ENCODE assay signal across 21 cellular contexts in genomic region chr14:74567219-74567618, GRCh38. TPM values are rescaled to one million over a fixed set of nuclear protein-coding genes. Genes with fewer than 3 reads are reported as not detected.
DNase-seq lines count a peak whose midpoint lies in the region; ATAC-seq and TF ChIP-seq lines count a peak whose summit lies in the region.
"Had no signal": no experiment of that assay in that cellular context is flagged by ENCODE, and none has a peak within 500 bp of the region (broad histone marks: within the 10 kb centered on the region; RNA-seq: fewer than 3 reads in every experiment).

No MANE protein-coding gene starts in this region.

- no peaks in the 10 kb centered on the region for H3K27me3 ChIP-seq in GM23248 (replicated peaks; ENCODE audit: insufficient read depth)
- H3K27me3 ChIP-seq in mammary epithelial cell (ENCODE audit: insufficient read depth, low read length), result no peaks in the 10 kb centered on the region
- H3K27me3 ChIP-seq in spleen (replicated peaks in 1 of 7), result peaks cover 0 to 33% (median 0%) of the 10 kb centered on the region in 7 donors
- H3K27me3 ChIP-seq: transverse colon had no signal

- H3K79me2 ChIP-seq in GM23248 (ENCODE audit: insufficient read depth) (peaks cover 75% of the 10 kb centered on the region), mammary epithelial cell (ENCODE audit: insufficient read depth, low read length) (peaks cover 57% of the 10 kb centered on the region)
- H3K79me2 ChIP-seq: parathyroid adenoma had no signal

- H3K9me3 ChIP-seq in GM23248 (ENCODE audit: low read depth) (no peaks in the 10 kb centered on the region), mammary epithelial cell (replicated peaks; ENCODE audit: insufficient read depth, low read length) (no peaks in the 10 kb centered on the region), spleen (no peaks in the 10 kb centered on the region)
- H3K9me3 ChIP-seq: transverse colon had no signal

- no peaks in the 10 kb centered on the region for H3K36me3 ChIP-seq in GM23248 (ENCODE audit: low read depth)
- H3K36me3 ChIP-seq in mammary epithelial cell (ENCODE audit: insufficient read depth, low read length), result peaks cover 6% of the 10 kb centered on the region
- no peaks in the 10 kb centered on the region for H3K36me3 ChIP-seq in spleen
- H3K36me3 ChIP-seq: transverse colon had no signal

- peaks cover 5% of the 10 kb centered on the region for H3K4me1 Mint-ChIP-seq in T-helper 2 cell treated with Interferon-gamma antibody and Interleukin-4, amounts not matched to agents 5 μg/mL and 100 μg/mL, for 36 hours (ENCODE audit: low read depth)

- peak overlapping the region; percentile 41 for H3K27ac ChIP-seq in GM23248
- H3K27ac ChIP-seq in mammary epithelial cell (ENCODE audit: insufficient read depth, low read depth, low read length), result peak overlapping the region; percentile 98
- peak overlapping the region in 3 of 8 donors; percentile 2 to 24 (median 23) for H3K27ac ChIP-seq in spleen
- H3K27ac ChIP-seq: parathyroid adenoma had no signal

- intact Hi-C loops in mammary epithelial cell (cut with micrococcal nuclease), result loop anchor here (5.0 kb wide), 1 partner anchor 65 kb away; no protein-coding TSS in a partner anchor
- intact Hi-C loops in spleen (cut with DNase I; ENCODE audit: low total_unique reads), result no loop called here

- H3K4me3 Mint-ChIP-seq in T-helper 2 cell treated with Interferon-gamma antibody and Interleukin-4, amounts not matched to agents 5 μg/mL and 100 μg/mL, for 36 hours, result no peak overlapping the region
- H3K4me3 Mint-ChIP-seq: activated CD4-positive, alpha-beta T cell treated with anti-CD3 and anti-CD28 coated beads, Interleukin-2, amount 10 ng/mL, durations not matched to agents 7 days and 5 days; CD4-positive, CD25-positive, alpha-beta regulatory T cell; GM23338 had no signal

- no peaks in the 10 kb centered on the region for H3K9me3 Mint-ChIP-seq in T-helper 2 cell treated with Interferon-gamma antibody and Interleukin-4, amounts not matched to agents 5 μg/mL and 100 μg/mL, for 36 hours
- H3K9me3 Mint-ChIP-seq: activated CD4-positive, alpha-beta T cell treated with anti-CD3 and anti-CD28 coated beads, Interleukin-2, amount 10 ng/mL, durations not matched to agents 7 days and 5 days; CD4-positive, CD25-positive, alpha-beta regulatory T cell; GM23338 had no signal

- DNase-seq in GM23248, result no peak
- no peak for DNase-seq in mammary epithelial cell
- peak; percentile 24 for DNase-seq in medulla oblongata (ENCODE audit: extremely low spot score)
- DNase-seq in spleen, result peak; percentile 47
- no peak for DNase-seq in stimulated activated naive CD4-positive, alpha-beta T cell (lab: John Stamatoyannopoulos, UW)
- no peak for DNase-seq in T-helper 2 cell treated with Interferon-gamma antibody and Interleukin-4, amounts not matched to agents 5 μg/mL and 100 μg/mL, for 36 hours (ENCODE audit: low spot score)
- DNase-seq: activated CD4-positive, alpha-beta T cell treated with anti-CD3 and anti-CD28 coated beads, Interleukin-2, amount 10 ng/mL, durations not matched to agents 7 days and 5 days; activated CD8-positive, alpha-beta memory T cell treated with anti-CD3 and anti-CD28 coated beads, Interleukin-2, amount 50 U/mL, for 48 hours; activated gamma-delta T cell treated with Interleukin-2 at 50 U/mL for 16 hours; CD4-positive, CD25-positive, alpha-beta regulatory T cell; DMS53; foreskin melanocyte; MM.1S; NCI-H1694 treated with DMSO at 0.1 percent for 48 hours; transverse colon had no signal

- no peak for TF ChIP-seq CTCF in mammary epithelial cell (conservative IDR thresholded peaks at IDR 0.05 in 1 of 2, IDR thresholded peaks at IDR 0.05 in 1 of 2; ENCODE audit: extremely low read depth in 1 of 2, insufficient read depth in 1 of 2, low read depth in 1 of 2, low read length in 2 of 2)
- no peak for TF ChIP-seq CTCF in spleen (IDR thresholded peaks at IDR 0.05 in 8 of 11, conservative IDR thresholded peaks at IDR 0.05 in 3 of 11)

- ATAC-seq in GM21447 (IDR thresholded peaks at IDR 0.05; ENCODE audit: unreplicated experiment) (no peak), GM21619 (IDR thresholded peaks at IDR 0.05; ENCODE audit: unreplicated experiment) (no peak)
- ATAC-seq: GM23338, HepG2, left lobe of liver had no signal

- peaks cover 13% of the 10 kb centered on the region for H3K27me3 Mint-ChIP-seq in T-helper 2 cell treated with Interferon-gamma antibody and Interleukin-4, amounts not matched to agents 5 μg/mL and 100 μg/mL, for 36 hours (ENCODE audit: low read depth)

- 81 to 91% methylated on average over 7 to 9 of the region's 9 CpGs for WGBS in GM23248 (ENCODE audit: low coverage in 1 of 2, low lambda C conversion rate in 2 of 2, missing lambda C conversion rate in 2 of 2), 2 experiments
- WGBS in mammary epithelial cell (ENCODE audit: low coverage, missing lambda C conversion rate), result no CpG with 5 or more reads among the region's 9 CpGs
- 83 to 91% (median 85%) methylated on average over 7 to 9 of the region's 9 CpGs for WGBS in spleen, 5 donors

- H3K4me1 ChIP-seq in GM23248 (ENCODE audit: insufficient read depth) (peaks cover 58% of the 10 kb centered on the region), mammary epithelial cell (ENCODE audit: insufficient read depth, low read length) (peaks cover 84% of the 10 kb centered on the region), spleen (peaks cover 0 to 32% (median 10%) of the 10 kb centered on the region in 6 donors)

- no peaks in the 10 kb centered on the region for H4K20me1 ChIP-seq in GM23248 (ENCODE audit: insufficient read depth)
- H4K20me1 ChIP-seq in mammary epithelial cell (ENCODE audit: insufficient read depth, low read length), result no peaks in the 10 kb centered on the region

- TF ChIP-seq POLR2A in spleen (IDR thresholded peaks at IDR 0.05), result no peak

- dilution Hi-C loops in mammary epithelial cell (cut with HindIII; ENCODE audit: low sequenced_read_pairs), result no loop called here

- H3K4me2 ChIP-seq in GM23248 (ENCODE audit: unreplicated experiment), result no peak overlapping the region
- peak overlapping the region; percentile 77 for H3K4me2 ChIP-seq in mammary epithelial cell (ENCODE audit: insufficient read depth, low read depth, low read length)
- H3K4me2 ChIP-seq: GM23338 had no signal

- no peak overlapping the region for H3K27ac Mint-ChIP-seq in T-helper 2 cell treated with Interferon-gamma antibody and Interleukin-4, amounts not matched to agents 5 μg/mL and 100 μg/mL, for 36 hours
- H3K27ac Mint-ChIP-seq: activated CD4-positive, alpha-beta T cell treated with anti-CD3 and anti-CD28 coated beads, Interleukin-2, amount 10 ng/mL, durations not matched to agents 7 days and 5 days; CD4-positive, CD25-positive, alpha-beta regulatory T cell; GM23338 had no signal

- no peak overlapping the region for H2AFZ ChIP-seq in GM23248
- no peak overlapping the region for H2AFZ ChIP-seq in mammary epithelial cell (ENCODE audit: low read depth, low read length)
- H2AFZ ChIP-seq: GM23338, parathyroid adenoma had no signal

- CTCF ChIA-PET in mammary epithelial cell (lab: Charles Lee; ENCODE audit: low non-redundant PET), result interaction anchor here (0.7 kb wide), 1 partner anchor 339 kb away, joined by 3 read pairs; no protein-coding TSS in a partner anchor

- peaks cover 51% of the 10 kb centered on the region for H3F3A ChIP-seq in GM23248 (ENCODE audit: insufficient read depth)

- no peaks in the 10 kb centered on the region for H3K9me2 ChIP-seq in GM23248 (ENCODE audit: insufficient read depth)

- in situ Hi-C loops in GM23248 (cut with MboI) (no loop called here), mammary epithelial cell (cut with MboI; ENCODE audit: low sequenced_read_pairs in 2 of 2) (no loop called here)

- no peaks in the 10 kb centered on the region for H3K36me3 Mint-ChIP-seq in T-helper 2 cell treated with Interferon-gamma antibody and Interleukin-4, amounts not matched to agents 5 μg/mL and 100 μg/mL, for 36 hours (ENCODE audit: low read depth)
- H3K36me3 Mint-ChIP-seq: CD4-positive, CD25-positive, alpha-beta regulatory T cell had no signal

- H3K9ac ChIP-seq in GM23248 (0 out of 2 replicates have a peak overlapping the region, but pooled peaks have one; percentile 14), mammary epithelial cell (ENCODE audit: insufficient read depth, low read length) (peak overlapping the region; percentile 84)
- H3K9ac ChIP-seq: parathyroid adenoma had no signal

- H3K4me3 ChIP-seq in GM23248, result no peak overlapping the region
- H3K4me3 ChIP-seq in mammary epithelial cell (replicated peaks in 1 of 3; ENCODE audit: insufficient read depth in 1 of 3, low read depth in 2 of 3, low read length in 3 of 3), result peak overlapping the region in 1 of 3 experiments; percentile 21
- no peak overlapping the region for H3K4me3 ChIP-seq in spleen
- H3K4me3 ChIP-seq: GM23338, transverse colon had no signal

- BruUV-seq in mammary epithelial cell (replicated peaks; lab: Mats Ljungman, UMichigan), result TSS peak; percentile 95

RNA-seq across cellular contexts. Expression of gene LTBP2, which starts 44.8 kb away (rescaled TPM):
- total RNA-seq in GM23248 (2014; rRNA removed; shearing (Covaris generic)), result 441 and 456 TPM in 2 replicates
- 73.5 and 73.7 TPM in 2 replicates for polyA plus RNA-seq in GM23248 (2016; fragmentation: Nextera tagmentation; extraction: Ambion mirVana)
- 100 to 1,000 TPM; 104 to 322 TPM for total RNA-seq in mammary epithelial cell
- polyA plus RNA-seq in mammary epithelial cell, result 56.3 TPM
- polyA minus RNA-seq in mammary epithelial cell, result 131 TPM
- total RNA-seq in spleen, result 10 to 100 TPM in 1 of 7 donors, 1 to 10 TPM in 6; 4.3 to 10.7 (median 6.3) TPM
- polyA plus RNA-seq in spleen, result 1 to 10 TPM; 3.4 to 6.7 (median 4.2) TPM

Comparison
In these comparisons a context has a peak if more than half of its experiments do, and no peak if none do; other contexts are left out.
1. DNase-seq: peak in medulla oblongata (single experiment) and spleen (single experiment); none in GM23248 (single experiment), mammary epithelial cell (single experiment), stimulated activated naive CD4-positive, alpha-beta T cell (0 of 6) and T-helper 2 cell treated with Interferon-gamma antibody and Interleukin-4, amounts not matched to agents 5 μg/mL and 100 μg/mL, for 36 hours (single experiment).
2. RNA of gene LTBP2, which starts 44.8 kb away (total RNA-seq): 441 to 456 TPM in GM23248 and 104 to 322 TPM in mammary epithelial cell; 4.3 to 10.7 TPM in spleen; every median in the first group is over 4 times any median in the second.